22 cellular contexts compared by ENCODE assay signal in the genomic region with DNA sequence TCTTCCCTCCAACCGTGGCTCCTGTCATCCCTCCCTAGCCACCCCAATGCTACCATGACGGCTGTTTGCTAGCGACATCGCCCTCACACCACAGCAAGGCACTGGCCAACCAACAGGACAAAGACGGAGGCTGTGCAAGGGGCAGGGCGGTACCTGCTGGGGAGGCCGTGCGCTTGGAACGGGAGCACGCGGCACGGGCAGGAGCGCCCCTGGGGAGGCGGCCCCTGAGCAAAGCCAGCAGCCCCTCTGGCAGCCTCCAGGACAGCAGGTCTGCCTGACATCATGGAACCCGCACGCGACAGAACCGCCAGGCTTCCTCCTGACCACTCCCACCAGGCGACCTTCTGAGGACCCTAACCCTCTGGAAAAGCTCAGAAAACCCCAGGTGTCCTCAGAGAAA.
"Had no signal": no experiment of that assay in that cellular context is flagged by ENCODE, and none has a peak within 500 bp of the region (broad histone marks: within the 10 kb centered on the region; RNA-seq: fewer than 3 reads in every experiment).

No MANE protein-coding gene starts in this region.

- H3K27me3 ChIP-seq: MG63, SJCRH30 had no signal

- H3K4me1 ChIP-seq: SJCRH30 had no signal

- FAIRE-seq: HTR-8/SVneo, RCC 7860 had no signal

- H3K27ac ChIP-seq: HL-60, SJCRH30 had no signal

- H3K4me3 ChIP-seq: MG63, SJCRH30 had no signal

- H3K9me3 ChIP-seq: MG63, SJCRH30 had no signal

- ATAC-seq: SK-N-SH treated with all-trans-retinoic acid at 6 μM for 48 hours had no signal

- DNase-seq: Karpas-422, KG1, MG63, NCI-H1092, NCI-H1105 treated with DMSO at 0.1 percent for 48 hours, NCI-H1417 treated with DMSO at 0.1 percent for 48 hours, NCI-H146, NCI-H1694 treated with DMSO at 0.1 percent for 48 hours, NCI-H1930, NCI-H2081, NCI-H2107, NCI-H2227 treated with DMSO at 0.1 percent for 48 hours, NCI-H524, NCI-H526 treated with DMSO at 0.1 percent for 48 hours, NCI-H748 treated with DMSO at 0.1 percent for 48 hours, RPMI8226, SHP77 treated with DMSO at 0.1 percent for 48 hours, SJCRH30 had no signal
